Comparison of ENCODE assay signal across 26 cellular contexts in genomic region chr12:114821571-114821970, GRCh38.
"Had no signal": no experiment of that assay in that cellular context is flagged by ENCODE, and none has a peak within 500 bp of the region (broad histone marks: within the 10 kb centered on the region; RNA-seq: fewer than 3 reads in every experiment).

No MANE protein-coding gene starts in this region.

- H3K27ac Mint-ChIP-seq: dendritic cell treated with granulocyte-macrophage colony-stimulating factor and Interleukin-4, amounts not matched to agents 40 ng/mL and 50 ng/mL, for 4 days; effector memory CD8-positive, alpha-beta T cell; endodermal cell; immature natural killer cell; mesothelial cell of epicardium; naive B cell had no signal

- H3K36me3 Mint-ChIP-seq: immature natural killer cell, mesothelial cell of epicardium, naive B cell had no signal

- H3K4me1 Mint-ChIP-seq: immature natural killer cell, naive B cell had no signal

- DNase-seq: cortex of kidney; effector CD8-positive, alpha-beta T cell; effector memory CD8-positive, alpha-beta T cell; endodermal cell; erythroblast; esophagus squamous epithelium; foreskin fibroblast; foreskin melanocyte; gastrocnemius medialis; glutamatergic neuron; head of caudate nucleus; heart right ventricle; hypothalamus; immature natural killer cell; left cardiac atrium; left lung; left ventricle myocardium superior; lower lobe of right lung; mesenchymal stem cell; mucosa of descending colon; naive B cell had no signal

- H3K27ac ChIP-seq: epithelial cell of prostate, esophagus squamous epithelium, gastrocnemius medialis, heart right ventricle, hepatocyte, left lung, lower lobe of right lung had no signal

- H3K79me2 ChIP-seq: hepatocyte had no signal

- H3K4me3 ChIP-seq: esophagus squamous epithelium, gastrocnemius medialis, heart right ventricle, hepatocyte, left lung, lower lobe of right lung, mucosa of descending colon had no signal

- ATAC-seq: effector memory CD8-positive, alpha-beta T cell; esophagus mucosa; gastrocnemius medialis; heart right ventricle; left cardiac atrium; left lung; left ventricle myocardium superior; lower lobe of right lung had no signal

- H3K27me3 ChIP-seq: gastrocnemius medialis, hepatocyte, left lung had no signal

- H3K9me3 Mint-ChIP-seq: dendritic cell treated with granulocyte-macrophage colony-stimulating factor and Interleukin-4, amounts not matched to agents 40 ng/mL and 50 ng/mL, for 4 days; effector memory CD8-positive, alpha-beta T cell; endodermal cell; mesothelial cell of epicardium had no signal

- H3K27me3 Mint-ChIP-seq: effector memory CD8-positive, alpha-beta T cell; naive B cell had no signal

- H2AFZ ChIP-seq: hepatocyte had no signal

- H3K9me3 ChIP-seq: esophagus squamous epithelium, gastrocnemius medialis, heart right ventricle, left lung, lower lobe of right lung, mucosa of descending colon had no signal

- H3K4me2 ChIP-seq: hepatocyte had no signal

- H3K4me3 Mint-ChIP-seq: dendritic cell treated with granulocyte-macrophage colony-stimulating factor and Interleukin-4, amounts not matched to agents 40 ng/mL and 50 ng/mL, for 4 days; effector memory CD8-positive, alpha-beta T cell; endodermal cell; immature natural killer cell; mesothelial cell of epicardium; naive B cell had no signal

- H3K36me3 ChIP-seq: esophagus squamous epithelium, gastrocnemius medialis, heart right ventricle, left lung, lower lobe of right lung had no signal

- H3K4me1 ChIP-seq: esophagus squamous epithelium, heart right ventricle, left lung, lower lobe of right lung had no signal
